16 cellular contexts compared by ENCODE assay signal in genomic region chr4:38424171-38424871, GRCh38.
DNase-seq lines count a peak whose midpoint lies in the region; ATAC-seq and TF ChIP-seq lines count a peak whose summit lies in the region.
"Had no signal": no experiment of that assay in that cellular context is flagged by ENCODE, and none has a peak within 500 bp of the region (broad histone marks: within the 10 kb centered on the region; RNA-seq: fewer than 3 reads in every experiment).

No MANE protein-coding gene starts in this region.

- H3K27me3 Mint-ChIP-seq in endodermal cell (ENCODE audit: insufficient read depth), result peaks cover 2% of the 10 kb centered on the region
- H3K27me3 Mint-ChIP-seq in CD4-positive, alpha-beta T cell, result no peaks in the 10 kb centered on the region
- H3K27me3 Mint-ChIP-seq: activated naive CD8-positive, alpha-beta T cell treated with anti-CD3 and anti-CD28 coated beads, Interleukin-2, amount 10 ng/mL, durations not matched to agents 7 days and 5 days; activated T-cell treated with anti-CD3 and anti-CD28 coated beads, Interleukin-2, amount 50 U/mL, for 24 hours had no signal

- no peak for TF ChIP-seq POLR2A in right lobe of liver (IDR thresholded peaks at IDR 0.05)
- no peak for TF ChIP-seq POLR2A in stomach (IDR thresholded peaks at IDR 0.05)

- no peak overlapping the region for H3K9ac ChIP-seq in endodermal cell (ENCODE audit: extremely low read depth, low read length, poor library complexity, severe bottlenecking)

- H3K4me3 Mint-ChIP-seq in endodermal cell, result no peak overlapping the region
- H3K4me3 Mint-ChIP-seq in CD4-positive, alpha-beta T cell, result no peak overlapping the region
- H3K4me3 Mint-ChIP-seq: activated naive CD8-positive, alpha-beta T cell treated with anti-CD3 and anti-CD28 coated beads, Interleukin-2, amount 10 ng/mL, durations not matched to agents 7 days and 5 days; activated T-cell treated with anti-CD3 and anti-CD28 coated beads, Interleukin-2, amount 50 U/mL, for 24 hours; CD14-positive monocyte had no signal

- H3K9me3 ChIP-seq in endodermal cell (ENCODE audit: control insufficient read depth, low read length) (peaks cover 19% of the 10 kb centered on the region), right lobe of liver (no peaks in the 10 kb centered on the region), stomach (no peaks in the 10 kb centered on the region)
- H3K9me3 ChIP-seq in CD4-positive, alpha-beta T cell (ENCODE audit: control insufficient read depth, low read length), result no peaks in the 10 kb centered on the region

- POLR2A ChIA-PET in CD4-positive, alpha-beta T cell (lab: Charles Lee), result no interaction called here

- intact Hi-C loops in right lobe of liver (cut with DNase I) (no loop called here), stomach (cut with DNase I; ENCODE audit: low total_unique reads) (no loop called here)
- intact Hi-C loops in CD4-positive, alpha-beta T cell (cut with DNase I, micrococcal nuclease), result no loop called here

- DNase-seq in NCI-H1417 (lab: John Stamatoyannopoulos, UW), result peak in 2 of 3 experiments; percentile 10 to 45
- no peak for DNase-seq in NCI-H1417 treated with DMSO at 0.1 percent for 48 hours (lab: John Stamatoyannopoulos, UW)
- DNase-seq in endodermal cell, result peak; percentile 79
- no peak for DNase-seq in right lobe of liver
- DNase-seq in stomach, result peak; percentile 77
- no peak for DNase-seq in CD4-positive, alpha-beta T cell
- DNase-seq in LoVo (ENCODE audit: low spot score), result no peak
- DNase-seq: activated CD4-positive, alpha-beta T cell treated with anti-CD3 and anti-CD28 coated beads for 48 hours; activated naive CD8-positive, alpha-beta T cell treated with anti-CD3 and anti-CD28 coated beads, Interleukin-2, amount 10 ng/mL, durations not matched to agents 7 days and 5 days; activated T-cell treated with anti-CD3 and anti-CD28 coated beads, Interleukin-2, amount 50 U/mL, for 24 hours; erythroblast; NCI-H1930; NCI-H526 treated with DMSO at 0.1 percent for 48 hours had no signal

- peaks cover 11% of the 10 kb centered on the region for H3K9me3 Mint-ChIP-seq in endodermal cell
- peaks cover 8% of the 10 kb centered on the region for H3K9me3 Mint-ChIP-seq in CD4-positive, alpha-beta T cell

- CTCF ChIA-PET in CD4-positive, alpha-beta T cell (lab: Charles Lee), result no interaction called here

- H3K27ac Mint-ChIP-seq in endodermal cell, result peak overlapping the region; percentile 59
- H3K27ac Mint-ChIP-seq in CD4-positive, alpha-beta T cell, result no peak overlapping the region
- H3K27ac Mint-ChIP-seq: activated naive CD8-positive, alpha-beta T cell treated with anti-CD3 and anti-CD28 coated beads, Interleukin-2, amount 10 ng/mL, durations not matched to agents 7 days and 5 days; activated T-cell treated with anti-CD3 and anti-CD28 coated beads, Interleukin-2, amount 50 U/mL, for 24 hours; CD14-positive monocyte had no signal

- peaks cover 15% of the 10 kb centered on the region for H3K4me1 Mint-ChIP-seq in endodermal cell
- H3K4me1 Mint-ChIP-seq in CD4-positive, alpha-beta T cell (ENCODE audit: low read depth), result peaks cover 12% of the 10 kb centered on the region
- H3K4me1 Mint-ChIP-seq: CD14-positive monocyte had no signal

- H3K4me1 ChIP-seq in endodermal cell (ENCODE audit: control insufficient read depth, insufficient read depth, low read length) (peaks cover 5% of the 10 kb centered on the region), right lobe of liver (no peaks in the 10 kb centered on the region), stomach (peaks cover 0 to 17% (median 4%) of the 10 kb centered on the region in 4 donors)

- peaks cover 4% of the 10 kb centered on the region for H3K36me3 Mint-ChIP-seq in endodermal cell (ENCODE audit: low read depth)
- peaks cover 6% of the 10 kb centered on the region for H3K36me3 Mint-ChIP-seq in CD4-positive, alpha-beta T cell (ENCODE audit: low read depth)
- H3K36me3 Mint-ChIP-seq: CD14-positive monocyte had no signal

- H3K27me3 ChIP-seq in endodermal cell (ENCODE audit: control insufficient read depth, insufficient read depth, low read length, poor library complexity, severe bottlenecking), result no peaks in the 10 kb centered on the region
- no peaks in the 10 kb centered on the region for H3K27me3 ChIP-seq in right lobe of liver
- H3K27me3 ChIP-seq in stomach, result no peaks in the 10 kb centered on the region
- H3K27me3 ChIP-seq in CD4-positive, alpha-beta T cell (ENCODE audit: control insufficient read depth, insufficient read depth, low read length), result no peaks in the 10 kb centered on the region

- peak overlapping the region; percentile 91 for H3K27ac ChIP-seq in endodermal cell (ENCODE audit: low read depth, low read length)
- no peak overlapping the region for H3K27ac ChIP-seq in right lobe of liver
- H3K27ac ChIP-seq in stomach, result peak overlapping the region; percentile 38 to 64 (median 56)
- H3K27ac ChIP-seq in CD4-positive, alpha-beta T cell (ENCODE audit: low read depth, low read length), result no peak overlapping the region
- H3K27ac ChIP-seq: 22Rv1 had no signal

- H3K4me3 ChIP-seq in endodermal cell (ENCODE audit: low read length), result no peak overlapping the region
- no peak overlapping the region for H3K4me3 ChIP-seq in right lobe of liver
- no peak overlapping the region for H3K4me3 ChIP-seq in stomach

- TF ChIP-seq EP300 in stomach (IDR thresholded peaks at IDR 0.05), result no peak

- no peak for TF ChIP-seq CTCF in endodermal cell (conservative IDR thresholded peaks at IDR 0.05)
- no peak for TF ChIP-seq CTCF in right lobe of liver (IDR thresholded peaks at IDR 0.05)
- no peak for TF ChIP-seq CTCF in stomach (IDR thresholded peaks at IDR 0.05)
- TF ChIP-seq CTCF in CD4-positive, alpha-beta T cell (IDR thresholded peaks at IDR 0.05), result no peak

- H3K36me3 ChIP-seq in endodermal cell (ENCODE audit: control insufficient read depth, insufficient read depth, low read length) (no peaks in the 10 kb centered on the region), right lobe of liver (no peaks in the 10 kb centered on the region), stomach (no peaks in the 10 kb centered on the region)

- peak; percentile 38 to 61 (median 52) for ATAC-seq in right lobe of liver
- no peak for ATAC-seq in CD4-positive, alpha-beta T cell (ENCODE audit: poor library complexity)
- ATAC-seq in HG03045 (IDR thresholded peaks at IDR 0.05; ENCODE audit: unreplicated experiment), result no peak

- 25 to 40% methylated on average over 5 to 9 of the region's 9 CpGs for WGBS in endodermal cell (ENCODE audit: insufficient coverage in 1 of 2, insufficient read length in 1 of 2), 2 experiments
- 59% methylated on average over 6 of the region's 9 CpGs for WGBS in right lobe of liver (ENCODE audit: insufficient coverage, low coverage, low lambda C conversion rate, missing lambda C conversion rate)
- WGBS in stomach, 5 donors, result 29 to 60% (median 39%) methylated on average over 9 of the region's 9 CpGs

Comparison
In these comparisons a context has a peak if more than half of its experiments do, and no peak if none do; other contexts are left out.
1. DNase-seq: peak in NCI-H1417 (2 of 3), endodermal cell (single experiment) and stomach (single experiment); none in NCI-H1417 treated with DMSO at 0.1 percent for 48 hours (single experiment), right lobe of liver (0 of 3), CD4-positive, alpha-beta T cell (0 of 10) and LoVo (single experiment).
2. H3K27ac ChIP-seq: peak in endodermal cell (single experiment) and stomach (5 of 5); none in right lobe of liver (0 of 3) and CD4-positive, alpha-beta T cell (single experiment).
3. ATAC-seq: peak in right lobe of liver (4 of 4); none in CD4-positive, alpha-beta T cell (single experiment) and HG03045 (single experiment).